Comparison of ENCODE assay signal across 1 cellular context in the genomic region with DNA sequence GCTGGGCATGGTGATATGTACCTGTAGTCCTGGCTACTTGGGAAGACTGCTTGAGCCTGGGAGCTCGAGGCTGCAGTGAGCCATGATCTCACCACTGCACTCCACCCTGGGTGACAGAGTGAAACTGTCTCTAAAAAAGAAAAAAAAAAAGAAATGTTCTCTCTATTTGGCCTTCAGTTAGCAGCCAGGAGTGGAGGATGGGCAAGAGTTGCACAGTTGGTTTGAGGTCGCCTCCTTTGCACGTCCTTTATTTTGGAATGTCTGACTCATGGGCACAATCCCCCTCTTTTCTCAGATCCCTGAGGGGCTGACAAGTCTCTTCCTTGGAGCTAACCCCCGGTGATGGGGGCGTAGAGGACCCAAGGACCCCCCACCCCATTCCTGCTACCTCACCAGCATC.
TF ChIP-seq lines count a peak whose summit lies in the region.

No MANE protein-coding gene starts in this region.

TF ChIP-seq in H1, 55 proteins besides CTCF, POLR2A, EP300 and RAD21:
- no peak for TF ChIP-seq NANOG (IDR thresholded peaks at IDR 0.05; ENCODE audit: insufficient read depth, low read depth, low read length, poor library complexity, severe bottlenecking)
- TF ChIP-seq CREB1 (IDR thresholded peaks at IDR 0.05), result no peak
- no peak for TF ChIP-seq SIRT6 (IDR thresholded peaks at IDR 0.05; ENCODE audit: low read length)
- TF ChIP-seq, protein P1, sequence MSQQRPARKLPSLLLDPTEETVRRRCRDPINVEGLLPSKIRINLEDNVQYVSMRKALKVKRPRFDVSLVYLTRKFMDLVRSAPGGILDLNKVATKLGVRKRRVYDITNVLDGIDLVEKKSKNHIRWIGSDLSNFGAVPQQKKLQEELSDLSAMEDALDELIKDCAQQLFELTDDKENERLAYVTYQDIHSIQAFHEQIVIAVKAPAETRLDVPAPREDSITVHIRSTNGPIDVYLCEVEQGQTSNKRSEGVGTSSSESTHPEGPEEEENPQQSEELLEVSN (IDR thresholded peaks at IDR 0.05), result no peak
